Comparison of ENCODE assay signal across 2 cellular contexts in genomic region chrX:80512924-80513323, GRCh38.
TF ChIP-seq lines count a peak whose summit lies in the region.

No MANE protein-coding gene starts in this region.

TF ChIP-seq in GM23338, 12 proteins besides CTCF, POLR2A, EP300 and RAD21 (continued from another document):
- TF ChIP-seq, protein P1, sequence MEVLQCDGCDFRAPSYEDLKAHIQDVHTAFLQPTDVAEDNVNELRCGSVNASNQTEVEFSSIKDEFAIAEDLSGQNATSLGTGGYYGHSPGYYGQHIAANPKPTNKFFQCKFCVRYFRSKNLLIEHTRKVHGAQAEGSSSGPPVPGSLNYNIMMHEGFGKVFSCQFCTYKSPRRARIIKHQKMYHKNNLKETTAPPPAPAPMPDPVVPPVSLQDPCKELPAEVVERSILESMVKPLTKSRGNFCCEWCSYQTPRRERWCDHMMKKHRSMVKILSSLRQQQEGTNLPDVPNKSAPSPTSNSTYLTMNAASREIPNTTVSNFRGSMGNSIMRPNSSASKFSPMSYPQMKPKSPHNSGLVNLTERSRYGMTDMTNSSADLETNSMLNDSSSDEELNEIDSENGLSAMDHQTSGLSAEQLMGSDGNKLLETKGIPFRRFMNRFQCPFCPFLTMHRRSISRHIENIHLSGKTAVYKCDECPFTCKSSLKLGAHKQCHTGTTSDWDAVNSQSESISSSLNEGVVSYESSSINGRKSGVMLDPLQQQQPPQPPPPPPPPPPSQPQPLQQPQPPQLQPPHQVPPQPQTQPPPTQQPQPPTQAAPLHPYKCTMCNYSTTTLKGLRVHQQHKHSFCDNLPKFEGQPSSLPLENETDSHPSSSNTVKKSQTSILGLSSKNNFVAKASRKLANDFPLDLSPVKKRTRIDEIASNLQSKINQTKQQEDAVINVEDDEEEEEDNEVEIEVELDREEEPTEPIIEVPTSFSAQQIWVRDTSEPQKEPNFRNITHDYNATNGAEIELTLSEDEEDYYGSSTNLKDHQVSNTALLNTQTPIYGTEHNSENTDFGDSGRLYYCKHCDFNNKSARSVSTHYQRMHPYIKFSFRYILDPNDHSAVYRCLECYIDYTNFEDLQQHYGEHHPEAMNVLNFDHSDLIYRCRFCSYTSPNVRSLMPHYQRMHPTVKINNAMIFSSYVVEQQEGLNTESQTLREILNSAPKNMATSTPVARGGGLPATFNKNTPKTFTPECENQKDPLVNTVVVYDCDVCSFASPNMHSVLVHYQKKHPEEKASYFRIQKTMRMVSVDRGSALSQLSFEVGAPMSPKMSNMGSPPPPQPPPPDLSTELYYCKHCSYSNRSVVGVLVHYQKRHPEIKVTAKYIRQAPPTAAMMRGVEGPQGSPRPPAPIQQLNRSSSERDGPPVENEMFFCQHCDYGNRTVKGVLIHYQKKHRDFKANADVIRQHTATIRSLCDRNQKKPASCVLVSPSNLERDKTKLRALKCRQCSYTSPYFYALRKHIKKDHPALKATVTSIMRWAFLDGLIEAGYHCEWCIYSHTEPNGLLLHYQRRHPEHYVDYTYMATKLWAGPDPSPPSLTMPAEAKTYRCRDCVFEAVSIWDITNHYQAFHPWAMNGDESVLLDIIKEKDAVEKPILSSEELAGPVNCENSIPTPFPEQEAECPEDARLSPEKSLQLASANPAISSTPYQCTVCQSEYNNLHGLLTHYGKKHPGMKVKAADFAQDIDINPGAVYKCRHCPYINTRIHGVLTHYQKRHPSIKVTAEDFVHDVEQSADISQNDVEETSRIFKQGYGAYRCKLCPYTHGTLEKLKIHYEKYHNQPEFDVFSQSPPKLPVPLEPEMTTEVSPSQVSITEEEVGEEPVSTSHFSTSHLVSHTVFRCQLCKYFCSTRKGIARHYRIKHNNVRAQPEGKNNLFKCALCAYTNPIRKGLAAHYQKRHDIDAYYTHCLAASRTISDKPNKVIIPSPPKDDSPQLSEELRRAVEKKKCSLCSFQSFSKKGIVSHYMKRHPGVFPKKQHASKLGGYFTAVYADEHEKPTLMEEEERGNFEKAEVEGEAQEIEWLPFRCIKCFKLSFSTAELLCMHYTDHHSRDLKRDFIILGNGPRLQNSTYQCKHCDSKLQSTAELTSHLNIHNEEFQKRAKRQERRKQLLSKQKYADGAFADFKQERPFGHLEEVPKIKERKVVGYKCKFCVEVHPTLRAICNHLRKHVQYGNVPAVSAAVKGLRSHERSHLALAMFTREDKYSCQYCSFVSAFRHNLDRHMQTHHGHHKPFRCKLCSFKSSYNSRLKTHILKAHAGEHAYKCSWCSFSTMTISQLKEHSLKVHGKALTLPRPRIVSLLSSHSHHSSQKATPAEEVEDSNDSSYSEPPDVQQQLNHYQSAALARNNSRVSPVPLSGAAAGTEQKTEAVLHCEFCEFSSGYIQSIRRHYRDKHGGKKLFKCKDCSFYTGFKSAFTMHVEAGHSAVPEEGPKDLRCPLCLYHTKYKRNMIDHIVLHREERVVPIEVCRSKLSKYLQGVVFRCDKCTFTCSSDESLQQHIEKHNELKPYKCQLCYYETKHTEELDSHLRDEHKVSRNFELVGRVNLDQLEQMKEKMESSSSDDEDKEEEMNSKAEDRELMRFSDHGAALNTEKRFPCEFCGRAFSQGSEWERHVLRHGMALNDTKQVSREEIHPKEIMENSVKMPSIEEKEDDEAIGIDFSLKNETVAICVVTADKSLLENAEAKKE (CRISPR knock-in tag; IDR thresholded peaks at IDR 0.05) = no peak
- TF ChIP-seq NANOG (IDR thresholded peaks at IDR 0.05; ENCODE audit: borderline replicate concordance) = no peak
- TF ChIP-seq STAT1 (IDR thresholded peaks at IDR 0.05; ENCODE audit: unreplicated experiment) = no peak
- no peak for TF ChIP-seq REST (IDR thresholded peaks at IDR 0.05; ENCODE audit: unreplicated experiment)
- no peak for TF ChIP-seq ZNF331 (CRISPR knock-in tag; IDR thresholded peaks at IDR 0.05; ENCODE audit: low read depth)

TF ChIP-seq in WTC11, 78 proteins besides CTCF, POLR2A, EP300 and RAD21 (continued from another document):
- TF ChIP-seq FOXP4 (CRISPR knock-in tag; IDR thresholded peaks at IDR 0.05) (no peak), E2F1 (CRISPR knock-in tag; IDR thresholded peaks at IDR 0.05) (no peak), ATF3 (CRISPR knock-in tag; conservative IDR thresholded peaks at IDR 0.05) (no peak), FOXJ3 (CRISPR knock-in tag; IDR thresholded peaks at IDR 0.05; ENCODE audit: borderline replicate concordance) (no peak), GTF2I (CRISPR knock-in tag; conservative IDR thresholded peaks at IDR 0.05) (no peak), ZNF396 (CRISPR knock-in tag; IDR thresholded peaks at IDR 0.05; ENCODE audit: borderline replicate concordance) (no peak), CREM (CRISPR knock-in tag; IDR thresholded peaks at IDR 0.05) (no peak)
- TF ChIP-seq, protein P2, sequence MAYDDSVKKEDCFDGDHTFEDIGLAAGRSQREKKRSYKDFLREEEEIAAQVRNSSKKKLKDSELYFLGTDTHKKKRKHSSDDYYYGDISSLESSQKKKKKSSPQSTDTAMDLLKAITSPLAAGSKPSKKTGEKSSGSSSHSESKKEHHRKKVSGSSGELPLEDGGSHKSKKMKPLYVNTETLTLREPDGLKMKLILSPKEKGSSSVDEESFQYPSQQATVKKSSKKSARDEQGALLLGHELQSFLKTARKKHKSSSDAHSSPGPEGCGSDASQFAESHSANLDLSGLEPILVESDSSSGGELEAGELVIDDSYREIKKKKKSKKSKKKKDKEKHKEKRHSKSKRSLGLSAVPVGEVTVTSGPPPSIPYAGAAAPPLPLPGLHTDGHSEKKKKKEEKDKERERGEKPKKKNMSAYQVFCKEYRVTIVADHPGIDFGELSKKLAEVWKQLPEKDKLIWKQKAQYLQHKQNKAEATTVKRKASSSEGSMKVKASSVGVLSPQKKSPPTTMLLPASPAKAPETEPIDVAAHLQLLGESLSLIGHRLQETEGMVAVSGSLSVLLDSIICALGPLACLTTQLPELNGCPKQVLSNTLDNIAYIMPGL (CRISPR knock-in tag; IDR thresholded peaks at IDR 0.05) = no peak
- TF ChIP-seq, protein P3, sequence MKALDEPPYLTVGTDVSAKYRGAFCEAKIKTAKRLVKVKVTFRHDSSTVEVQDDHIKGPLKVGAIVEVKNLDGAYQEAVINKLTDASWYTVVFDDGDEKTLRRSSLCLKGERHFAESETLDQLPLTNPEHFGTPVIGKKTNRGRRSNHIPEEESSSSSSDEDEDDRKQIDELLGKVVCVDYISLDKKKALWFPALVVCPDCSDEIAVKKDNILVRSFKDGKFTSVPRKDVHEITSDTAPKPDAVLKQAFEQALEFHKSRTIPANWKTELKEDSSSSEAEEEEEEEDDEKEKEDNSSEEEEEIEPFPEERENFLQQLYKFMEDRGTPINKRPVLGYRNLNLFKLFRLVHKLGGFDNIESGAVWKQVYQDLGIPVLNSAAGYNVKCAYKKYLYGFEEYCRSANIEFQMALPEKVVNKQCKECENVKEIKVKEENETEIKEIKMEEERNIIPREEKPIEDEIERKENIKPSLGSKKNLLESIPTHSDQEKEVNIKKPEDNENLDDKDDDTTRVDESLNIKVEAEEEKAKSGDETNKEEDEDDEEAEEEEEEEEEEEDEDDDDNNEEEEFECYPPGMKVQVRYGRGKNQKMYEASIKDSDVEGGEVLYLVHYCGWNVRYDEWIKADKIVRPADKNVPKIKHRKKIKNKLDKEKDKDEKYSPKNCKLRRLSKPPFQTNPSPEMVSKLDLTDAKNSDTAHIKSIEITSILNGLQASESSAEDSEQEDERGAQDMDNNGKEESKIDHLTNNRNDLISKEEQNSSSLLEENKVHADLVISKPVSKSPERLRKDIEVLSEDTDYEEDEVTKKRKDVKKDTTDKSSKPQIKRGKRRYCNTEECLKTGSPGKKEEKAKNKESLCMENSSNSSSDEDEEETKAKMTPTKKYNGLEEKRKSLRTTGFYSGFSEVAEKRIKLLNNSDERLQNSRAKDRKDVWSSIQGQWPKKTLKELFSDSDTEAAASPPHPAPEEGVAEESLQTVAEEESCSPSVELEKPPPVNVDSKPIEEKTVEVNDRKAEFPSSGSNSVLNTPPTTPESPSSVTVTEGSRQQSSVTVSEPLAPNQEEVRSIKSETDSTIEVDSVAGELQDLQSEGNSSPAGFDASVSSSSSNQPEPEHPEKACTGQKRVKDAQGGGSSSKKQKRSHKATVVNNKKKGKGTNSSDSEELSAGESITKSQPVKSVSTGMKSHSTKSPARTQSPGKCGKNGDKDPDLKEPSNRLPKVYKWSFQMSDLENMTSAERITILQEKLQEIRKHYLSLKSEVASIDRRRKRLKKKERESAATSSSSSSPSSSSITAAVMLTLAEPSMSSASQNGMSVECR (CRISPR knock-in tag; IDR thresholded peaks at IDR 0.05; ENCODE audit: borderline replicate concordance) = no peak
